ENCODE assay signal across 9 cellular contexts in genomic region chr12:49707812-49708147, GRCh38. TPM values are rescaled to one million over a fixed set of nuclear protein-coding genes. Genes with fewer than 3 reads are reported as not detected.
DNase-seq lines count a peak whose midpoint lies in the region; ATAC-seq and TF ChIP-seq lines count a peak whose summit lies in the region.
"Had no signal": no experiment of that assay in that cellular context is flagged by ENCODE, and none has a peak within 500 bp of the region (broad histone marks: within the 10 kb centered on the region; RNA-seq: fewer than 3 reads in every experiment).

No MANE protein-coding gene starts in this region.

- H3K4me3 ChIP-seq in SU-DHL-6 (ENCODE audit: insufficient read depth, low read length, poor library complexity, severe bottlenecking) (no peak overlapping the region), esophagus muscularis mucosa (peak overlapping the region in 3 of 4 donors; percentile 68 to 79 (median 78)), right cardiac atrium (ENCODE audit: low read length) (no peak overlapping the region)

- peaks cover 39% of the 10 kb centered on the region for H3K4me1 Mint-ChIP-seq in activated T-cell treated with anti-CD3 and anti-CD28 coated beads, Interleukin-2, amount 50 U/mL, for 72 hours (ENCODE audit: low read depth)
- H3K4me1 Mint-ChIP-seq in stimulated activated naive B cell treated with anti-CD40 and anti-IgM and Interleukin-4, amounts not matched to agents 10 μg/mL and 1 μg/mL and 100 μg/mL, for 72 hours = peaks cover 29 to 50% of the 10 kb centered on the region in 2 donors

- peaks cover 9% of the 10 kb centered on the region for H3K27me3 Mint-ChIP-seq in activated T-cell treated with anti-CD3 and anti-CD28 coated beads, Interleukin-2, amount 50 U/mL, for 72 hours (ENCODE audit: low read depth)
- peaks cover 3 to 4% of the 10 kb centered on the region in 2 donors for H3K27me3 Mint-ChIP-seq in stimulated activated naive B cell treated with anti-CD40 and anti-IgM and Interleukin-4, amounts not matched to agents 10 μg/mL and 1 μg/mL and 100 μg/mL, for 72 hours

- 50% methylated on average over 11 of the region's 11 CpGs for WGBS in esophagus muscularis mucosa
- 45% methylated on average over 11 of the region's 11 CpGs for WGBS in right cardiac atrium

- H3K79me2 ChIP-seq in SU-DHL-6 (ENCODE audit: insufficient read depth, low read length) = peaks cover 25% of the 10 kb centered on the region

- peak overlapping the region; percentile 94 for H3K27ac Mint-ChIP-seq in activated T-cell treated with anti-CD3 and anti-CD28 coated beads, Interleukin-2, amount 50 U/mL, for 72 hours
- peak overlapping the region; percentile 96 for H3K27ac Mint-ChIP-seq in stimulated activated naive B cell treated with anti-CD40 and anti-IgM and Interleukin-4, amounts not matched to agents 10 μg/mL and 1 μg/mL and 100 μg/mL, for 72 hours

- H3K36me3 Mint-ChIP-seq in activated T-cell treated with anti-CD3 and anti-CD28 coated beads, Interleukin-2, amount 50 U/mL, for 72 hours (ENCODE audit: insufficient read depth in 2 of 2) = no peaks in the 10 kb centered on the region
- peaks cover 7 to 13% of the 10 kb centered on the region in 2 donors for H3K36me3 Mint-ChIP-seq in stimulated activated naive B cell treated with anti-CD40 and anti-IgM and Interleukin-4, amounts not matched to agents 10 μg/mL and 1 μg/mL and 100 μg/mL, for 72 hours

- no peaks in the 10 kb centered on the region for H3F3A ChIP-seq in SU-DHL-6 (ENCODE audit: insufficient read depth)

- H3K27ac ChIP-seq in SU-DHL-6 (ENCODE audit: low read depth, low read length) (no peak overlapping the region), esophagus muscularis mucosa (replicated peaks in 1 of 4) (no peak overlapping the region), right cardiac atrium (ENCODE audit: low read length) (no peak overlapping the region)
- H3K27ac ChIP-seq: epithelial cell of prostate had no signal

- no peak for TF ChIP-seq POLR2A in esophagus muscularis mucosa (IDR thresholded peaks at IDR 0.05; ENCODE audit: low read depth)

- no peak for DNase-seq in activated T-cell treated with anti-CD3 and anti-CD28 coated beads, Interleukin-2, amount 50 U/mL, for 72 hours
- no peak for DNase-seq in activated T-cell treated with anti-CD3 and anti-CD28 coated beads, Interleukin-2, amount 50 U/mL, for 48 hours
- no peak for DNase-seq in esophagus muscularis mucosa (ENCODE audit: extremely low spot score)
- DNase-seq in stimulated activated naive B cell treated with anti-CD40 and anti-IgM and Interleukin-4, amounts not matched to agents 10 μg/mL and 1 μg/mL and 100 μg/mL, for 72 hours = no peak
- DNase-seq in KG1 (lab: John Stamatoyannopoulos, UW) = no peak
- no peak for DNase-seq in SW480 (ENCODE audit: low spot score)
- DNase-seq in right cardiac atrium = no peak

- peak overlapping the region; percentile 7 for H3K4me2 ChIP-seq in SU-DHL-6 (ENCODE audit: low read depth, low read length, poor library complexity, severe bottlenecking)

- H3K9me3 ChIP-seq in SU-DHL-6 (ENCODE audit: insufficient read depth, low read length) (no peaks in the 10 kb centered on the region), esophagus muscularis mucosa (no peaks in the 10 kb centered on the region), right cardiac atrium (ENCODE audit: control insufficient read depth, low read length) (no peaks in the 10 kb centered on the region)

- H3K9me2 ChIP-seq in SU-DHL-6 (replicated peaks; ENCODE audit: insufficient read depth, low read length) = no peaks in the 10 kb centered on the region

- H3K36me3 ChIP-seq in SU-DHL-6 (ENCODE audit: low read length) (no peaks in the 10 kb centered on the region), esophagus muscularis mucosa (no peaks in the 10 kb centered on the region)

- H3K9ac ChIP-seq in SU-DHL-6 (ENCODE audit: low read length) = no peak overlapping the region

- no peak for ATAC-seq in activated T-cell treated with anti-CD3 and anti-CD28 coated beads, Interleukin-2, amount 50 U/mL, for 72 hours (replicated peaks in 1 of 2)
- ATAC-seq in stimulated activated naive B cell treated with anti-CD40 and anti-IgM and Interleukin-4, amounts not matched to agents 10 μg/mL and 1 μg/mL and 100 μg/mL, for 72 hours (replicated peaks) = peak in 1 of 2 donors; percentile 1
- no peak for ATAC-seq in right cardiac atrium

- intact Hi-C loops in esophagus muscularis mucosa (cut with DNase I) (loop anchor here (1.0 kb wide), 1 partner anchor 63 kb away; no protein-coding TSS in a partner anchor), right cardiac atrium (cut with DNase I) (loop anchor here (1.0 to 5.0 kb wide), 4 partner anchors 35 to 65 kb away; no protein-coding TSS in a partner anchor)

- peaks cover 3% of the 10 kb centered on the region; the same call in 1 of the 2 replicates for H4K20me1 ChIP-seq in SU-DHL-6 (ENCODE audit: low read depth, low read length)

- H3K27me3 ChIP-seq in SU-DHL-6 (ENCODE audit: low read length) (no peaks in the 10 kb centered on the region), esophagus muscularis mucosa (peaks cover 0 to 4% (median under 1%) of the 10 kb centered on the region in 4 donors), right cardiac atrium (ENCODE audit: control insufficient read depth, insufficient read depth) (no peaks in the 10 kb centered on the region)

- TF ChIP-seq EP300 in esophagus muscularis mucosa (IDR thresholded peaks at IDR 0.05) = no peak

- H3K4me3 Mint-ChIP-seq in activated T-cell treated with anti-CD3 and anti-CD28 coated beads, Interleukin-2, amount 50 U/mL, for 72 hours = peak overlapping the region; percentile 72 to 85
- H3K4me3 Mint-ChIP-seq in stimulated activated naive B cell treated with anti-CD40 and anti-IgM and Interleukin-4, amounts not matched to agents 10 μg/mL and 1 μg/mL and 100 μg/mL, for 72 hours = peak overlapping the region; percentile 85 to 100

- H2AFZ ChIP-seq in SU-DHL-6 (ENCODE audit: low read depth, low read length, severe bottlenecking) = peak overlapping the region; percentile 45

- H3K4me1 ChIP-seq in esophagus muscularis mucosa = peaks cover 12 to 40% (median 36%) of the 10 kb centered on the region in 4 donors
- H3K4me1 ChIP-seq in right cardiac atrium (ENCODE audit: control insufficient read depth, insufficient read depth, low read length) = peaks cover 4% of the 10 kb centered on the region

- H3K9me3 Mint-ChIP-seq in activated T-cell treated with anti-CD3 and anti-CD28 coated beads, Interleukin-2, amount 50 U/mL, for 72 hours = no peaks in the 10 kb centered on the region
- H3K9me3 Mint-ChIP-seq in stimulated activated naive B cell treated with anti-CD40 and anti-IgM and Interleukin-4, amounts not matched to agents 10 μg/mL and 1 μg/mL and 100 μg/mL, for 72 hours = no peaks in the 10 kb centered on the region

- TF ChIP-seq CTCF in SU-DHL-6 (IDR thresholded peaks at IDR 0.05; ENCODE audit: insufficient read depth, low read length, poor library complexity, severe bottlenecking) (no peak), esophagus muscularis mucosa (IDR thresholded peaks at IDR 0.05) (no peak)

RNA-seq across cellular contexts. Expression of gene FMNL3, which starts 0.6 kb away (rescaled TPM):
- total RNA-seq in activated T-cell treated with anti-CD3 and anti-CD28 coated beads, Interleukin-2, amount 50 U/mL, for 72 hours = 10 to 100 TPM; 40.6 to 42.0 TPM
- total RNA-seq in esophagus muscularis mucosa = 10 to 100 TPM in 3 of 4 donors, 1 to 10 TPM in 1; 9.6 to 14.6 (median 12.8) TPM
- total RNA-seq in right cardiac atrium = 10 to 100 TPM; 11.7 to 19.0 (median 11.9) TPM
- polyA plus RNA-seq in right cardiac atrium = 7.0 TPM

RNA-seq across cellular contexts. Expression of gene TMBIM6, which starts 33.6 kb away (rescaled TPM):
- total RNA-seq in activated T-cell treated with anti-CD3 and anti-CD28 coated beads, Interleukin-2, amount 50 U/mL, for 72 hours = 100 to 1,000 TPM; 755 to 785 TPM
- total RNA-seq in esophagus muscularis mucosa = 100 to 1,000 TPM; 228 to 395 (median 322) TPM
- total RNA-seq in right cardiac atrium = 100 to 1,000 TPM; 216 to 254 (median 247) TPM
- polyA plus RNA-seq in right cardiac atrium = 159 TPM

Comparison
In these comparisons a context has a peak if more than half of its experiments do, and no peak if none do; other contexts are left out.
1. H3K4me3 ChIP-seq: peak in esophagus muscularis mucosa (3 of 4); none in SU-DHL-6 (single experiment) and right cardiac atrium (single experiment).